1 cellular context compared by ENCODE assay signal in genomic region chr11:111913997-111914396, GRCh38.
TF ChIP-seq lines count a peak whose summit lies in the region.

No MANE protein-coding gene starts in this region.

TF ChIP-seq in HepG2, 621 proteins besides CTCF, POLR2A, EP300 and RAD21:
- TF ChIP-seq ELF1 (CRISPR knock-in tag; IDR thresholded peaks at IDR 0.05) (0 out of 2 replicates have a peak, but pooled peaks have one; percentile 18), SP2 (CRISPR knock-in tag; IDR thresholded peaks at IDR 0.05) (no peak)
